Comparison of ENCODE assay signal across 8 cellular contexts in the genomic region with DNA sequence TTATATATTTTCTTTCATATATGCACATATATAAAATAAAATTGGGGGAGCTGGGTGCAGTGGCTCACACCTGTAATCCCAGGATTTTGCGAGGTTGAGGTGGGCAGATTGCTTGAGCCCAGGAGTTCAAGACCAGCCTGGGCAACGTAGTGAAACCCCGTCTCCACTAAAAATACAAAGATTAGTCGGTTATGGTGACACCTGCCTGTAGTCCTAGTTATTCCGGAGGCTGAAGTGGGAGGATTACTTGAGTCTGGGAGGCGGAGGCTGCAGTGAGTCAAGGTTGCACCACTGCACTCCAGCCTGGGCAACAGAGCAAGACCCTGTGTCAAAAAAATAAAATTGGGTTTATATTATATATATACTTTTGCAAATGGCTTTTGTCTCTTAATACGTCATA. TPM values are rescaled to one million over a fixed set of nuclear protein-coding genes. Genes with fewer than 3 reads are reported as not detected.
"Had no signal": no experiment of that assay in that cellular context is flagged by ENCODE, and none has a peak within 500 bp of the region (broad histone marks: within the 10 kb centered on the region; RNA-seq: fewer than 3 reads in every experiment).

No MANE protein-coding gene starts in this region.

- H3K4me3 ChIP-seq: GM23248, HAP-1 had no signal

- H3K9me3 ChIP-seq: HAP-1 had no signal

- DNase-seq: GM23248, GOT3, H7, HFFc6 had no signal

- ATAC-seq: HCT116, HepG2 had no signal

- H3K9ac ChIP-seq: GM23248 had no signal

- H2AFZ ChIP-seq: GM23248 had no signal

- FAIRE-seq: HepG2 had no signal

- H3K4me1 ChIP-seq: HAP-1 had no signal

- H3K27ac ChIP-seq: GM23248, HL-60 had no signal

- H3K36me3 ChIP-seq: HAP-1 had no signal

RNA-seq across cellular contexts. Expression of gene TFCP2L1, which starts 39.6 kb away (rescaled TPM):
- total RNA-seq: GM23248, HepG2 had no signal
- polyA plus RNA-seq: GM23248 had no signal
